ENCODE assay signal across 20 cellular contexts in genomic region chr16:29708917-29709600, GRCh38. TPM values are rescaled to one million over a fixed set of nuclear protein-coding genes. Genes with fewer than 3 reads are reported as not detected.
A peak's percentile ranks its signal among the peaks of the same experiment; 100 is the strongest.
DNase-seq lines count a peak whose midpoint lies in the region; ATAC-seq, FAIRE-seq and TF ChIP-seq lines count a peak whose summit lies in the region.
"Had no signal": no experiment of that assay in that cellular context is flagged by ENCODE, and none has a peak within 500 bp of the region (broad histone marks: within the 10 kb centered on the region; RNA-seq: fewer than 3 reads in every experiment).

No MANE protein-coding gene starts in this region.

- H3K4me2 ChIP-seq in astrocyte (ENCODE audit: low read length) (no peak overlapping the region), smooth muscle cell (peak overlapping the region; percentile 78)

- peaks cover 1% of the 10 kb centered on the region for H3K9me3 Mint-ChIP-seq in astrocyte (ENCODE audit: unreplicated experiment)
- H3K9me3 Mint-ChIP-seq: CD8-positive, alpha-beta T cell had no signal

- H3K4me1 ChIP-seq in HUES48 (ENCODE audit: control insufficient read depth, insufficient read depth, low read length) (peaks cover 10% of the 10 kb centered on the region), astrocyte (ENCODE audit: insufficient read depth, low read length) (peaks cover 6% of the 10 kb centered on the region), iPS-18a (ENCODE audit: control insufficient read depth, low read depth, low read length) (peaks cover 10% of the 10 kb centered on the region), smooth muscle cell (ENCODE audit: low read depth) (peaks cover 11% of the 10 kb centered on the region), breast epithelium (no peaks in the 10 kb centered on the region)

- H3K4me3 Mint-ChIP-seq in astrocyte (ENCODE audit: unreplicated experiment) = peak overlapping the region; percentile 83
- H3K4me3 Mint-ChIP-seq: CD8-positive, alpha-beta T cell; neural crest cell had no signal

- H3K9me3 ChIP-seq in HUES48 (ENCODE audit: control insufficient read depth, insufficient read depth, low read length) (no peaks in the 10 kb centered on the region), astrocyte (ENCODE audit: insufficient read depth, low read depth, low read length) (no peaks in the 10 kb centered on the region), iPS-18a (ENCODE audit: control insufficient read depth, low read depth, low read length) (no peaks in the 10 kb centered on the region), smooth muscle cell (replicated peaks; ENCODE audit: low read depth) (no peaks in the 10 kb centered on the region), breast epithelium (no peaks in the 10 kb centered on the region)
- H3K9me3 ChIP-seq: esophagus squamous epithelium had no signal

- H2AFZ ChIP-seq in astrocyte (ENCODE audit: low read depth, low read length) = no peak overlapping the region
- peak overlapping the region; percentile 36 for H2AFZ ChIP-seq in smooth muscle cell (ENCODE audit: low read depth)

- peaks cover 10% of the 10 kb centered on the region for H3K4me1 Mint-ChIP-seq in astrocyte (ENCODE audit: low read depth, unreplicated experiment)

- H3K27ac ChIP-seq in HUES48 (ENCODE audit: low read depth, low read length) (peak overlapping the region; percentile 97), astrocyte (ENCODE audit: low read depth, low read length) (no peak overlapping the region), iPS-18a (ENCODE audit: low read length) (peak overlapping the region; percentile 95), smooth muscle cell (ENCODE audit: low read depth) (no peak overlapping the region), breast epithelium (no peak overlapping the region)
- H3K27ac ChIP-seq: esophagus squamous epithelium, HL-60 had no signal

- H3K4me3 ChIP-seq in HUES48 (ENCODE audit: low read depth, low read length) (peak overlapping the region; percentile 79), astrocyte (ENCODE audit: insufficient read depth, low read depth, low read length) (no peak overlapping the region), iPS-18a (ENCODE audit: low read length) (peak overlapping the region; percentile 84), smooth muscle cell (peak overlapping the region; percentile 25), breast epithelium (no peak overlapping the region)
- H3K4me3 ChIP-seq: esophagus squamous epithelium had no signal

- H3K36me3 ChIP-seq in HUES48 (ENCODE audit: control insufficient read depth, insufficient read depth, low read length) = peaks cover 27% of the 10 kb centered on the region
- H3K36me3 ChIP-seq in astrocyte (ENCODE audit: insufficient read depth, low read length) = no peaks in the 10 kb centered on the region
- peaks cover 18% of the 10 kb centered on the region for H3K36me3 ChIP-seq in iPS-18a (ENCODE audit: control insufficient read depth, low read depth, low read length)
- no peaks in the 10 kb centered on the region for H3K36me3 ChIP-seq in smooth muscle cell (ENCODE audit: low read depth)
- no peaks in the 10 kb centered on the region for H3K36me3 ChIP-seq in breast epithelium
- H3K36me3 ChIP-seq: esophagus squamous epithelium had no signal

- peak overlapping the region; percentile 89 for H3K27ac Mint-ChIP-seq in astrocyte (ENCODE audit: unreplicated experiment)
- H3K27ac Mint-ChIP-seq: CD8-positive, alpha-beta T cell had no signal

- FAIRE-seq in astrocyte (lab: Jason Lieb, UNC) = no peak

- no peak for TF ChIP-seq POLR2A in breast epithelium (IDR thresholded peaks at IDR 0.05)

- intact Hi-C loops in breast epithelium (cut with DNase I; ENCODE audit: low total_unique reads) = no loop called here

- H3F3A ChIP-seq in smooth muscle cell (ENCODE audit: low read depth) = no peaks in the 10 kb centered on the region

- 17% methylated on average over 16 of the region's 16 CpGs for WGBS in smooth muscle cell (ENCODE audit: low lambda C conversion rate)

- no peak for TF ChIP-seq CTCF in astrocyte (IDR thresholded peaks at IDR 0.05; ENCODE audit: insufficient read depth, low read depth, low read length)
- no peak for TF ChIP-seq CTCF in smooth muscle cell (IDR thresholded peaks at IDR 0.05; ENCODE audit: borderline replicate concordance, insufficient read depth, poor library complexity, severe bottlenecking)
- TF ChIP-seq CTCF in breast epithelium (IDR thresholded peaks at IDR 0.05) = no peak

- no peaks in the 10 kb centered on the region for H3K27me3 Mint-ChIP-seq in astrocyte (ENCODE audit: low read depth, unreplicated experiment)

- H3K79me2 ChIP-seq in astrocyte (ENCODE audit: insufficient read depth, low read length) (no peaks in the 10 kb centered on the region), smooth muscle cell (ENCODE audit: low read depth) (no peaks in the 10 kb centered on the region)

- no peaks in the 10 kb centered on the region for H3K36me3 Mint-ChIP-seq in astrocyte (ENCODE audit: low read depth, unreplicated experiment)
- H3K36me3 Mint-ChIP-seq: CD8-positive, alpha-beta T cell had no signal

- DNase-seq in astrocyte (ENCODE audit: low read depth) (no peak), smooth muscle cell (lab: John Stamatoyannopoulos, UW; ENCODE audit: unreplicated experiment) (no peak), breast epithelium (ENCODE audit: low spot score in 2 of 2) (no peak), hepatic stellate cell (ENCODE audit: low spot score) (no peak)
- DNase-seq: activated CD4-positive, alpha-beta T cell treated with anti-CD3 and anti-CD28 coated beads, Interleukin-2, amount 50 U/mL, for 1 hour; amygdala; CD8-positive, alpha-beta T cell; central memory CD4-positive, alpha-beta T cell; DMS53; esophagus squamous epithelium; KBM-7; NCI-H1048; NCI-H2029; retina had no signal

- no peak for ATAC-seq in GM21723 (IDR thresholded peaks at IDR 0.05; ENCODE audit: unreplicated experiment)
- ATAC-seq: CD8-positive, alpha-beta T cell; Right ventricle myocardium inferior had no signal

- H4K20me1 ChIP-seq in astrocyte (ENCODE audit: insufficient read depth, low read length) (no peaks in the 10 kb centered on the region), smooth muscle cell (ENCODE audit: low read depth) (no peaks in the 10 kb centered on the region)

- H3K27me3 ChIP-seq in HUES48 (ENCODE audit: control insufficient read depth, insufficient read depth, low read length) = no peaks in the 10 kb centered on the region
- H3K27me3 ChIP-seq in astrocyte (ENCODE audit: insufficient read depth, low read length) = no peaks in the 10 kb centered on the region
- no peaks in the 10 kb centered on the region for H3K27me3 ChIP-seq in iPS-18a (ENCODE audit: control insufficient read depth, insufficient read depth, low read length)
- no peaks in the 10 kb centered on the region for H3K27me3 ChIP-seq in smooth muscle cell (ENCODE audit: low read depth)
- no peaks in the 10 kb centered on the region for H3K27me3 ChIP-seq in breast epithelium
- H3K27me3 ChIP-seq: esophagus squamous epithelium had no signal

- peak overlapping the region; percentile 94 for H3K9ac ChIP-seq in HUES48 (ENCODE audit: low read depth, low read length)
- no peak overlapping the region for H3K9ac ChIP-seq in astrocyte (ENCODE audit: low read length)
- H3K9ac ChIP-seq in iPS-18a (ENCODE audit: low read length) = peak overlapping the region; percentile 98
- H3K9ac ChIP-seq in smooth muscle cell (ENCODE audit: low read depth) = no peak overlapping the region

RNA-seq across cellular contexts. Expression of gene QPRT, which starts 30.1 kb away (rescaled TPM):
- 85.9 and 98.1 TPM in 2 replicates for total RNA-seq in astrocyte
- 67.4 and 69.6 TPM in 2 replicates for total RNA-seq in smooth muscle cell
- 152 and 196 TPM in 2 replicates for polyA plus RNA-seq in smooth muscle cell
- 10 to 100 TPM in 1 of 3 donors, 1 to 10 TPM in 2; 2.4 to 13.3 (median 9.5) TPM for total RNA-seq in breast epithelium

RNA-seq across cellular contexts. Expression of gene C16orf54, which starts 36.7 kb away (rescaled TPM):
- not detected in 2 replicates for total RNA-seq in astrocyte
- total RNA-seq in smooth muscle cell = not detected in 2 replicates
- polyA plus RNA-seq in smooth muscle cell = not detected in 2 replicates
- total RNA-seq in breast epithelium = 1 to 10 TPM in 2 of 3 donors, under 1 TPM in 1; 0.66 to 2.1 (median 1.8) TPM
- total RNA-seq: neural crest cell had no signal

RNA-seq across cellular contexts. Expression of gene SPN, which starts 46.0 kb away (rescaled TPM):
- 0.07 TPM in 1 of 2 replicates, not detected in the other for total RNA-seq in astrocyte
- total RNA-seq in smooth muscle cell = not detected in 2 replicates
- not detected in 2 replicates for polyA plus RNA-seq in smooth muscle cell
- total RNA-seq in breast epithelium = 1 to 10 TPM; 1.4 to 5.1 (median 2.3) TPM

Comparison
In these comparisons a context has a peak if more than half of its experiments do, and no peak if none do; other contexts are left out.
1. H3K27ac ChIP-seq: peak in HUES48 (single experiment) and iPS-18a (single experiment); none in astrocyte (single experiment), smooth muscle cell (single experiment) and breast epithelium (0 of 2).
2. H3K4me3 ChIP-seq: peak in HUES48 (single experiment), iPS-18a (single experiment) and smooth muscle cell (single experiment); none in astrocyte (single experiment) and breast epithelium (0 of 3).
3. H3K9ac ChIP-seq: peak in HUES48 (single experiment) and iPS-18a (single experiment); none in astrocyte (single experiment) and smooth muscle cell (single experiment).